8 cellular contexts compared by ENCODE assay signal in the genomic region with DNA sequence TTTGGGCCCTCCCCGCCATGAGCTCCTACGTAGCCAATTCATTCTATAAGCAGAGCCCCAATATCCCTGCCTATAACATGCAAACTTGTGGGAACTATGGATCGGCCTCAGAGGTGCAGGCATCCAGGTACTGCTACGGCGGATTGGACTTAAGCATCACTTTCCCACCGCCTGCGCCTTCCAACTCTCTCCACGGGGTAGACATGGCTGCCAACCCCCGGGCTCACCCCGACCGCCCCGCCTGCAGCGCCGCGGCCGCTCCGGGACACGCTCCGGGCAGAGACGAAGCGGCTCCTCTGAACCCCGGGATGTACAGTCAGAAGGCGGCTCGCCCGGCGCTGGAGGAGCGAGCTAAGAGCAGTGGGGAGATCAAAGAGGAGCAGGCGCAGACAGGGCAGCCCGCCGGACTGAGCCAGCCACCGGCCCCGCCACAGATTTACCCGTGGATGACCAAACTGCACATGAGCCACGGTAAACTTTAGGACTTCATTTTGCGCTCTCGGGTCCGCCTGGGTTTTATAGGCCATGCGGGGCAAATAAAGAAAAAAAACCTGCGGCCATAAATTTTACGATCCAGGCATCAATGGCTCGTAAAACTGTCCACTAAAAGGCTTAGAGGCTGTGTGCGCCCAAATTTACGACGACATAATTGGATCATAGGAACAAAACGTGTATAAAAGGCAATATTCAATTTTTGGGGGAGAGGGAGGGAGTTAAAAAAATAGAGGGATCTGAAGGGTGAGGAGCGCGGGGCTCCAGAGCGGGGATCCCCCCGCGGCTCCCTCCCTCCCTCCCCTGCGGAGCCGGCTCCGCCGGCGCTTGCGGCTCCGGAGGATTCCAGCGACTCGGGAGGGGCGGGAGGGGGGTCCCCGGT. TPM values are rescaled to one million over a fixed set of nuclear protein-coding genes. Genes with fewer than 3 reads are reported as not detected.
DNase-seq lines count a peak whose midpoint lies in the region; ATAC-seq and TF ChIP-seq lines count a peak whose summit lies in the region.

No MANE protein-coding gene starts in this region.

- H3K4me1 Mint-ChIP-seq in T-cell (peaks cover 28 to 36% (median 33%) of the 10 kb centered on the region in 3 donors), immature natural killer cell (peaks cover 20 to 31% of the 10 kb centered on the region in 2 donors)

- ATAC-seq in T-cell (replicated peaks in 1 of 4) = peak in 1 of 4 experiments; percentile 17

- H3K4me1 ChIP-seq in tibial artery = peaks cover under 1 to 86% (median 65%) of the 10 kb centered on the region in 4 donors

- H3K9me3 ChIP-seq in tibial artery = no peaks in the 10 kb centered on the region

- POLR2A ChIA-PET in T-cell (lab: Charles Lee) = interaction anchor here in 1 of 2 donors (0.6 kb wide), 2 partner anchors 23 to 158 kb away, joined by 3 to 7 read pairs; no protein-coding TSS in a partner anchor

- H3K4me3 Mint-ChIP-seq in T-cell (peak overlapping the region in 2 of 3 donors; percentile 29 to 68), immature natural killer cell (peak overlapping the region; percentile 72 to 91 (median 84))

- H3K27me3 ChIP-seq in tibial artery = no peaks in the 10 kb centered on the region

- TF ChIP-seq CTCF in tibial artery (IDR thresholded peaks at IDR 0.05) = no peak

- H3K9me3 Mint-ChIP-seq in T-cell = peaks cover 0 to 4% (median 4%) of the 10 kb centered on the region in 3 donors
- H3K9me3 Mint-ChIP-seq in immature natural killer cell = peaks cover 0 to 2% (median 0%) of the 10 kb centered on the region in 6 donors

- intact Hi-C loops in tibial artery (cut with DNase I; ENCODE audit: low total_unique reads) = loop anchor here (2.0 to 5.0 kb wide), 4 partner anchors 99 to 174 kb away; no protein-coding TSS in a partner anchor

- H3K27ac ChIP-seq in tibial artery = peak overlapping the region; percentile 28 to 49

- peak; percentile 28 for DNase-seq in activated T-cell treated with anti-CD3 and anti-CD28 coated beads, Interleukin-2, amount 50 U/mL, for 1 hour
- no peak for DNase-seq in activated T-cell treated with anti-CD3 and anti-CD28 coated beads, Interleukin-2, amount 50 U/mL, for 48 hours
- DNase-seq in T-cell = no peak
- peak in 1 of 3 donors; percentile 34 for DNase-seq in immature natural killer cell
- peak; percentile 61 to 72 for DNase-seq in tibial artery
- no peak for DNase-seq in central memory CD4-positive, alpha-beta T cell
- no peak for DNase-seq in NK-92 (lab: John Stamatoyannopoulos, UW; ENCODE audit: unreplicated experiment)
- DNase-seq in stimulated activated CD4-positive, alpha-beta T cell treated with anti-CD3 and anti-CD28 coated beads, Interleukin-2, amount 100 ng/mL, for 48 hours = no peak

- peak overlapping the region; percentile 50 to 55 for H3K4me3 ChIP-seq in tibial artery

- H3K27me3 Mint-ChIP-seq in T-cell (peaks cover 66 to 84% of the 10 kb centered on the region in 2 donors), immature natural killer cell (ENCODE audit: low read depth in 3 of 3) (peaks cover 37 to 61% (median 58%) of the 10 kb centered on the region in 3 donors)

- H3K36me3 Mint-ChIP-seq in T-cell (no peaks in the 10 kb centered on the region), immature natural killer cell (no peaks in the 10 kb centered on the region)

- H3K27ac Mint-ChIP-seq in T-cell (no peak overlapping the region), immature natural killer cell (peak overlapping the region in 1 of 6 donors; percentile 14)

- CTCF ChIA-PET in T-cell (lab: Charles Lee) = interaction anchor here (0.6 to 2.7 kb wide), 14 partner anchors 8 to 183 kb away, joined by 3 to 27 read pairs (median 4); partner anchors contain the start of genes HOXC4 (in 1 of the 2) and HOXC8 (in 1 of the 2)

- H3K36me3 ChIP-seq in tibial artery = peaks cover 0 to 18% (median 16%) of the 10 kb centered on the region in 3 donors

RNA-seq across cellular contexts. Expression of gene HOXC5, which starts 0.5 kb away (rescaled TPM):
- total RNA-seq in T-cell = not detected
- polyA plus RNA-seq in immature natural killer cell = not detected

RNA-seq across cellular contexts. Expression of gene HOXC6, which starts 5.1 kb away (rescaled TPM):
- total RNA-seq in T-cell = not detected
- not detected for polyA plus RNA-seq in immature natural killer cell

RNA-seq across cellular contexts. Expression of gene HOXC4, which starts 20.3 kb away (rescaled TPM):
- 1 to 10 TPM in 1 of 5 donors, under 1 TPM in 4; 0.36 to 1.4 (median 0.61) TPM for total RNA-seq in T-cell
- under 1 TPM; 0.45 to 0.99 (median 0.92) TPM for polyA plus RNA-seq in immature natural killer cell

RNA-seq across cellular contexts. Expression of gene HOXC8, which starts 24.6 kb away (rescaled TPM):
- total RNA-seq in T-cell = not detected
- not detected for polyA plus RNA-seq in immature natural killer cell

RNA-seq across cellular contexts. Expression of gene HOXC9, which starts 33.4 kb away (rescaled TPM):
- not detected for total RNA-seq in T-cell
- polyA plus RNA-seq in immature natural killer cell = not detected

Comparison
In these comparisons a context has a peak if more than half of its experiments do, and no peak if none do; other contexts are left out.
1. DNase-seq: peak in activated T-cell treated with anti-CD3 and anti-CD28 coated beads, Interleukin-2, amount 50 U/mL, for 1 hour (single experiment) and tibial artery (2 of 2); none in activated T-cell treated with anti-CD3 and anti-CD28 coated beads, Interleukin-2, amount 50 U/mL, for 48 hours (0 of 2), T-cell (0 of 34), central memory CD4-positive, alpha-beta T cell (single experiment), NK-92 (single experiment) and stimulated activated CD4-positive, alpha-beta T cell treated with anti-CD3 and anti-CD28 coated beads, Interleukin-2, amount 100 ng/mL, for 48 hours (0 of 2).